9 cellular contexts compared by ENCODE assay signal in the genomic region with DNA sequence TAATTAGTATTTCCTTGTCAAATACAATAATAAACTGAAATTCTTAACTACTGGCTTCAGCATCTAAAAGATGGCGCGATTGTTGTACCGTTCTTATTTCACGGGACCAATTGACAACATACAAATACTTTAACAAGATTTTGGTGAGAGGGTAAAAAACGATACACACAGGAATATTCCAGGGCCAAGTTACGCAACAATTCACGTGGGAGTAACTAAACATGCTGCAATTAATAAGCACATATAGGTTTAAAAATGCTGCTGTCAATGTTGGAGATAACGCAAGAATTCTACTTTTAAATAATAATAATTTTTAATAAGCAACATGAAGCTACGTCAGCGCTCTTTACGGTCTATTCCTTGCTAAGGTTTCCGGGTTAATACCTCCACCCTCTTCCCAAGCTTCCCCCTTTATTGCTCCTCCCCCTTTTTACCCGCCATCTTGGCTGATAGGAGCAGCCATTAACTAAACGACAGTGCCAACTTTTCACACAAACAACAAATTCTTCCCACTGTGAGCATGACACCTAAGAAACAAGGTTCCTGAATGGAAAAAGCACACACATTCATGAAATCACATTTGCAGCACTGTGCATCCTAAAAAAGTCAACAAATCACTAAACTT. TPM values are rescaled to one million over a fixed set of nuclear protein-coding genes. Genes with fewer than 3 reads are reported as not detected.
DNase-seq lines count a peak whose midpoint lies in the region; ATAC-seq and TF ChIP-seq lines count a peak whose summit lies in the region.
"Had no signal": no experiment of that assay in that cellular context is flagged by ENCODE, and none has a peak within 500 bp of the region (broad histone marks: within the 10 kb centered on the region; RNA-seq: fewer than 3 reads in every experiment).

No MANE protein-coding gene starts in this region.

- peak overlapping the region; percentile 95 for H3K27ac Mint-ChIP-seq in endothelial cell (ENCODE audit: unreplicated experiment)

- DNase-seq in activated T-cell treated with anti-CD3 and anti-CD28 coated beads for 48 hours (ENCODE audit: low read depth) (peak; percentile 12), SKM-1 treated with dmso at 0.1 percent for 144 hours (lab: John Stamatoyannopoulos, UW; ENCODE audit: unreplicated experiment) (peak; percentile 21), endothelial cell (ENCODE audit: low spot score) (peak; percentile 23), renal cortical epithelial cell (ENCODE audit: low read depth) (peak; percentile 64), GM19238 (ENCODE audit: insufficient read length, low spot score) (no peak), ecto neural progenitor cell (ENCODE audit: low spot score) (no peak)
- no peak for DNase-seq in activated T-cell treated with anti-CD3 and anti-CD28 coated beads, Interleukin-2, amount 50 U/mL, for 1 hour

- no peak for TF ChIP-seq CTCF in endothelial cell (IDR thresholded peaks at IDR 0.05; ENCODE audit: unreplicated experiment)

- peaks cover 6% of the 10 kb centered on the region for H3K4me1 Mint-ChIP-seq in endothelial cell (ENCODE audit: unreplicated experiment)

- no peaks in the 10 kb centered on the region for H3K27me3 Mint-ChIP-seq in endothelial cell (ENCODE audit: unreplicated experiment)

- no peaks in the 10 kb centered on the region for H3K9me3 Mint-ChIP-seq in endothelial cell (ENCODE audit: unreplicated experiment)

- H3K4me3 Mint-ChIP-seq in endothelial cell (ENCODE audit: unreplicated experiment) = peak overlapping the region; percentile 97

- ATAC-seq in GM19397 (IDR thresholded peaks at IDR 0.05; ENCODE audit: unreplicated experiment) = no peak
- ATAC-seq: pancreas had no signal

- H3K36me3 Mint-ChIP-seq in endothelial cell (ENCODE audit: low read depth, unreplicated experiment) = peaks cover 8% of the 10 kb centered on the region

RNA-seq across cellular contexts. Expression of a gene that starts 1.6 kb away (rescaled TPM):
- total RNA-seq in endothelial cell (ENCODE audit: unreplicated experiment) (36.0 TPM), renal cortical epithelial cell (9.7 TPM in 1 of 2 replicates, not detected in the other)

Comparison
In these comparisons a context has a peak if more than half of its experiments do, and no peak if none do; other contexts are left out.
1. DNase-seq: peak in activated T-cell treated with anti-CD3 and anti-CD28 coated beads for 48 hours (single experiment), SKM-1 treated with dmso at 0.1 percent for 144 hours (single experiment), endothelial cell (single experiment) and renal cortical epithelial cell (single experiment); none in activated T-cell treated with anti-CD3 and anti-CD28 coated beads, Interleukin-2, amount 50 U/mL, for 1 hour (single experiment), GM19238 (single experiment) and ecto neural progenitor cell (single experiment).